Comparison of ENCODE assay signal across 20 cellular contexts in the genomic region with DNA sequence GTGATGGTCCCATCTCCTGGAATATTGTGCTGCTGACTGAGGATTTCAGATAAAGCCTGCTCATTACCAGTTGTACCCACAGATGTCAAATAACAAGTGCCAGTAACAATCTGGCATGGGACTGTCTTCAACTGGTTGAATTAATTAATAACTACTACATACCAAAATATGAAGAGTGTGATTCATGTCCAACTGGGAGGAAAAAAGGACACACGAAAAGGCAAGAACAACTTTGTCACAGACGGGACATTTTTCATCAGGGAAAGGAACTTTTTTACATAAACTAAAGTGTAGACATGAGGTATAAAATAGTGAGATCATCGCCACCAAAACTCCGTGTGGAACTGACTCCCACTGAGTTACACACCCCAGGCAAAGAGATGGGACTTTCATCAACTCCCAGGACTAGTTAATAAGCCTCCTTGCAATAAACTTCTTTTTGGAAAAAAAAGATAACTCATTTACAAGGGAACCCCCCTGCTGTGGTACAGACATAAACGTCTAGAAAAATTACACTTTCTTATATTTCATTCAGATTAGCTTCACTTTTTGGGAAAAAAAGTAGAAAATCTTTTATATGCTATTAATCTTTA. TPM values are rescaled to one million over a fixed set of nuclear protein-coding genes. Genes with fewer than 3 reads are reported as not detected.
"Had no signal": no experiment of that assay in that cellular context is flagged by ENCODE, and none has a peak within 500 bp of the region (broad histone marks: within the 10 kb centered on the region; RNA-seq: fewer than 3 reads in every experiment).

No MANE protein-coding gene starts in this region.

- H3K27ac Mint-ChIP-seq: activated CD4-positive, alpha-beta T cell treated with anti-CD3 and anti-CD28 coated beads, Interleukin-2, amount 10 ng/mL, durations not matched to agents 24 days and 14 days; activated CD8-positive, alpha-beta T cell treated with anti-CD3 and anti-CD28 coated beads, Interleukin-2, amount 10 ng/mL, durations not matched to agents 7 days and 5 days; activated naive CD8-positive, alpha-beta T cell treated with anti-CD3 and anti-CD28 coated beads for 36 hours; activated T-cell treated with anti-CD3 and anti-CD28 coated beads, Interleukin-2, amount 50 U/mL, for 72 hours; naive thymus-derived CD4-positive, alpha-beta T cell had no signal

- ATAC-seq: activated CD8-positive, alpha-beta T cell treated with anti-CD3 and anti-CD28 coated beads, Interleukin-2, amount 10 ng/mL, durations not matched to agents 7 days and 5 days; activated T-cell treated with anti-CD3 and anti-CD28 coated beads, Interleukin-2, amount 50 U/mL, for 72 hours; naive thymus-derived CD4-positive, alpha-beta T cell had no signal

- H3K9me3 ChIP-seq: heart left ventricle, right atrium auricular region, tibial artery had no signal

- H3K4me3 ChIP-seq: heart left ventricle, lung, right atrium auricular region, skin epidermis, tibial artery had no signal

- H3K9me3 Mint-ChIP-seq: activated naive CD8-positive, alpha-beta T cell treated with anti-CD3 and anti-CD28 coated beads for 36 hours; activated T-cell treated with anti-CD3 and anti-CD28 coated beads, Interleukin-2, amount 50 U/mL, for 72 hours had no signal

- H3K36me3 ChIP-seq: brain microvascular endothelial cell, heart left ventricle, right atrium auricular region, tibial artery had no signal

- H3K4me3 Mint-ChIP-seq: activated CD4-positive, alpha-beta T cell treated with anti-CD3 and anti-CD28 coated beads, Interleukin-2, amount 10 ng/mL, durations not matched to agents 24 days and 14 days; activated CD8-positive, alpha-beta T cell treated with anti-CD3 and anti-CD28 coated beads, Interleukin-2, amount 10 ng/mL, durations not matched to agents 7 days and 5 days; activated naive CD8-positive, alpha-beta T cell treated with anti-CD3 and anti-CD28 coated beads for 36 hours; activated T-cell treated with anti-CD3 and anti-CD28 coated beads, Interleukin-2, amount 50 U/mL, for 72 hours; naive thymus-derived CD4-positive, alpha-beta T cell had no signal

- DNase-seq: activated CD4-positive, alpha-beta T cell treated with anti-CD3 and anti-CD28 coated beads, Interleukin-2, amount 10 ng/mL, durations not matched to agents 24 days and 14 days; activated CD4-positive, CD25-positive, alpha-beta regulatory T cell; activated CD8-positive, alpha-beta memory T cell treated with anti-CD3 and anti-CD28 coated beads, Interleukin-2, amount 50 U/mL, for 48 hours; activated CD8-positive, alpha-beta T cell treated with anti-CD3 and anti-CD28 coated beads, Interleukin-2, amount 10 ng/mL, durations not matched to agents 7 days and 5 days; activated gamma-delta T cell treated with Interleukin-2 at 50 U/mL for 16 hours; activated naive CD8-positive, alpha-beta T cell treated with anti-CD3 and anti-CD28 coated beads for 36 hours; activated T-cell treated with anti-CD3 and anti-CD28 coated beads, Interleukin-2, amount 50 U/mL, for 72 hours; effector memory CD4-positive, alpha-beta T cell; heart left ventricle; naive thymus-derived CD4-positive, alpha-beta T cell; stimulated activated CD4-positive, alpha-beta T cell treated with anti-CD3 and anti-CD28 coated beads, Interleukin-4, amount 100 ng/mL, for 24 hours; stimulated activated naive CD4-positive, alpha-beta T cell; T-helper 2 cell; tibial artery had no signal

- FAIRE-seq: frontal cortex, TTC549 had no signal

- H3K27me3 Mint-ChIP-seq: activated naive CD8-positive, alpha-beta T cell treated with anti-CD3 and anti-CD28 coated beads for 36 hours had no signal

- H3K27ac ChIP-seq: brain microvascular endothelial cell, heart left ventricle, right atrium auricular region, skin epidermis, tibial artery had no signal

- H3K4me1 ChIP-seq: right atrium auricular region, tibial artery had no signal

- H3K36me3 Mint-ChIP-seq: activated naive CD8-positive, alpha-beta T cell treated with anti-CD3 and anti-CD28 coated beads for 36 hours had no signal

- H3K27me3 ChIP-seq: brain microvascular endothelial cell, heart left ventricle, right atrium auricular region, tibial artery had no signal

RNA-seq across cellular contexts. Expression of a gene that starts 55.0 kb away (rescaled TPM):
- total RNA-seq: activated CD4-positive, alpha-beta T cell treated with anti-CD3 and anti-CD28 coated beads, Interleukin-2, amount 10 ng/mL, durations not matched to agents 24 days and 14 days; activated CD8-positive, alpha-beta T cell treated with anti-CD3 and anti-CD28 coated beads, Interleukin-2, amount 10 ng/mL, durations not matched to agents 7 days and 5 days; activated naive CD8-positive, alpha-beta T cell treated with anti-CD3 and anti-CD28 coated beads for 36 hours; activated T-cell treated with anti-CD3 and anti-CD28 coated beads, Interleukin-2, amount 50 U/mL, for 72 hours had no signal
- polyA plus RNA-seq: naive thymus-derived CD4-positive, alpha-beta T cell had no signal
